Comparison of ENCODE assay signal across 18 cellular contexts in genomic region chr4:961651-962230, GRCh38. TPM values are rescaled to one million over a fixed set of nuclear protein-coding genes. Genes with fewer than 3 reads are reported as not detected.
DNase-seq lines count a peak whose midpoint lies in the region; ATAC-seq, FAIRE-seq and TF ChIP-seq lines count a peak whose summit lies in the region.
"Had no signal": no experiment of that assay in that cellular context is flagged by ENCODE, and none has a peak within 500 bp of the region (broad histone marks: within the 10 kb centered on the region; RNA-seq: fewer than 3 reads in every experiment).

No MANE protein-coding gene starts in this region.

- H3K36me3 ChIP-seq in kidney (ENCODE audit: control insufficient read depth in 1 of 2, insufficient read depth in 2 of 2, low read length in 2 of 2) (no peaks in the 10 kb centered on the region), MM.1S (replicated peaks; ENCODE audit: insufficient read depth, low read length) (no peaks in the 10 kb centered on the region)

- H3K9me2 ChIP-seq in MM.1S (replicated peaks; ENCODE audit: insufficient read depth, low read length) = no peaks in the 10 kb centered on the region

- no peak overlapping the region for H2AFZ ChIP-seq in MM.1S (ENCODE audit: low read length)

- H3K27me3 Mint-ChIP-seq in stimulated activated naive CD8-positive, alpha-beta T cell treated with anti-CD3 and anti-CD28 coated beads, Interleukin-15, amount 100 ng/mL, for 72 hours = no peaks in the 10 kb centered on the region
- H3K27me3 Mint-ChIP-seq: activated CD4-positive, alpha-beta memory T cell treated with anti-CD3 and anti-CD28 coated beads for 36 hours; activated naive CD4-positive, alpha-beta T cell treated with anti-CD3 and anti-CD28 coated beads, Interleukin-2, amount 50 U/mL, for 24 hours; dendritic cell treated with granulocyte-macrophage colony-stimulating factor and Interleukin-4, amounts not matched to agents 40 ng/mL and 50 ng/mL, for 4 days; naive thymus-derived CD4-positive, alpha-beta T cell had no signal

- no peak overlapping the region for H3K4me3 ChIP-seq in kidney (ENCODE audit: low read length in 2 of 2)
- no peak overlapping the region for H3K4me3 ChIP-seq in MM.1S (ENCODE audit: low read length)
- H3K4me3 ChIP-seq: body of pancreas, lung had no signal

- H3K79me2 ChIP-seq in MM.1S (ENCODE audit: low read length) = no peaks in the 10 kb centered on the region

- H3K27ac ChIP-seq in kidney (ENCODE audit: low read depth in 2 of 2, low read length in 2 of 2) = no peak overlapping the region
- H3K27ac ChIP-seq in MM.1S (ENCODE audit: low read length) = no peak overlapping the region
- H3K27ac ChIP-seq: body of pancreas had no signal

- H3K4me3 Mint-ChIP-seq in stimulated activated naive CD8-positive, alpha-beta T cell treated with anti-CD3 and anti-CD28 coated beads, Interleukin-15, amount 100 ng/mL, for 72 hours = no peak overlapping the region
- H3K4me3 Mint-ChIP-seq: activated CD4-positive, alpha-beta memory T cell treated with anti-CD3 and anti-CD28 coated beads for 36 hours; activated naive CD4-positive, alpha-beta T cell treated with anti-CD3 and anti-CD28 coated beads, Interleukin-2, amount 50 U/mL, for 24 hours; CD8-positive, alpha-beta T cell; dendritic cell treated with granulocyte-macrophage colony-stimulating factor and Interleukin-4, amounts not matched to agents 40 ng/mL and 50 ng/mL, for 4 days; naive thymus-derived CD4-positive, alpha-beta T cell had no signal

- no peaks in the 10 kb centered on the region for H3K9me3 ChIP-seq in kidney (ENCODE audit: control insufficient read depth in 1 of 2, low read length in 2 of 2)
- no peaks in the 10 kb centered on the region for H3K9me3 ChIP-seq in MM.1S (replicated peaks; ENCODE audit: insufficient read depth, low read length)
- H3K9me3 ChIP-seq: body of pancreas had no signal

- no peaks in the 10 kb centered on the region for H3K27me3 ChIP-seq in MM.1S (replicated peaks; ENCODE audit: insufficient read depth, low read length)
- H3K27me3 ChIP-seq: body of pancreas had no signal

- H3K9me3 Mint-ChIP-seq in stimulated activated naive CD8-positive, alpha-beta T cell treated with anti-CD3 and anti-CD28 coated beads, Interleukin-15, amount 100 ng/mL, for 72 hours = no peaks in the 10 kb centered on the region
- H3K9me3 Mint-ChIP-seq: activated CD4-positive, alpha-beta memory T cell treated with anti-CD3 and anti-CD28 coated beads for 36 hours; activated naive CD4-positive, alpha-beta T cell treated with anti-CD3 and anti-CD28 coated beads, Interleukin-2, amount 50 U/mL, for 24 hours; CD8-positive, alpha-beta T cell; dendritic cell treated with granulocyte-macrophage colony-stimulating factor and Interleukin-4, amounts not matched to agents 40 ng/mL and 50 ng/mL, for 4 days; naive thymus-derived CD4-positive, alpha-beta T cell had no signal

- no peaks in the 10 kb centered on the region for H3F3A ChIP-seq in MM.1S (ENCODE audit: insufficient read depth, low read length)

- H3K4me1 ChIP-seq in kidney (ENCODE audit: control insufficient read depth in 1 of 2, insufficient read depth in 1 of 2, low read depth in 1 of 2, low read length in 2 of 2) = no peaks in the 10 kb centered on the region
- no peaks in the 10 kb centered on the region for H3K4me1 ChIP-seq in MM.1S (ENCODE audit: low read length)
- H3K4me1 ChIP-seq: body of pancreas had no signal

- H4K20me1 ChIP-seq in MM.1S (ENCODE audit: insufficient read depth, low read length) = no peaks in the 10 kb centered on the region

- H3K9ac ChIP-seq in kidney (ENCODE audit: low read length in 2 of 2) (no peak overlapping the region), MM.1S (ENCODE audit: low read length) (no peak overlapping the region)

- no peaks in the 10 kb centered on the region for H3K4me1 Mint-ChIP-seq in stimulated activated naive CD8-positive, alpha-beta T cell treated with anti-CD3 and anti-CD28 coated beads, Interleukin-15, amount 100 ng/mL, for 72 hours
- H3K4me1 Mint-ChIP-seq: activated naive CD4-positive, alpha-beta T cell treated with anti-CD3 and anti-CD28 coated beads, Interleukin-2, amount 50 U/mL, for 24 hours; naive thymus-derived CD4-positive, alpha-beta T cell had no signal

- no peak overlapping the region for H3K27ac Mint-ChIP-seq in stimulated activated naive CD8-positive, alpha-beta T cell treated with anti-CD3 and anti-CD28 coated beads, Interleukin-15, amount 100 ng/mL, for 72 hours
- H3K27ac Mint-ChIP-seq: activated CD4-positive, alpha-beta memory T cell treated with anti-CD3 and anti-CD28 coated beads for 36 hours; activated naive CD4-positive, alpha-beta T cell treated with anti-CD3 and anti-CD28 coated beads, Interleukin-2, amount 50 U/mL, for 24 hours; CD8-positive, alpha-beta T cell; dendritic cell treated with granulocyte-macrophage colony-stimulating factor and Interleukin-4, amounts not matched to agents 40 ng/mL and 50 ng/mL, for 4 days had no signal

- intact Hi-C loops in kidney (cut with DNase I) = no loop called here

- TF ChIP-seq CTCF in kidney (IDR thresholded peaks at IDR 0.05; ENCODE audit: borderline replicate concordance, extremely low read depth, insufficient read depth) = no peak
- no peak for TF ChIP-seq CTCF in MM.1S (IDR thresholded peaks at IDR 0.05; ENCODE audit: low read length)

- DNase-seq in stimulated activated naive CD8-positive, alpha-beta T cell treated with anti-CD3 and anti-CD28 coated beads, Interleukin-15, amount 100 ng/mL, for 72 hours = no peak
- DNase-seq in stimulated activated naive CD8-positive, alpha-beta T cell treated with anti-CD3 and anti-CD28 coated beads, Interleukin-15, Interleukin-2, amounts not matched to agents 100 U/mL and 50 U/mL, for 24 hours = no peak
- DNase-seq in SW480 (ENCODE audit: low spot score) = peak; percentile 57
- DNase-seq in kidney = peak; percentile 67
- DNase-seq in stimulated activated naive CD4-positive, alpha-beta T cell treated with Interleukin-2 at 50 U/mL for 16 hours (lab: John Stamatoyannopoulos, UW) = no peak
- DNase-seq in MM.1S = no peak
- DNase-seq: activated CD4-positive, alpha-beta memory T cell treated with anti-CD3 and anti-CD28 coated beads for 36 hours; activated T-cell treated with anti-CD3 and anti-CD28 coated beads, Interleukin-2, amount 50 U/mL, for 1 hour; body of pancreas; CD8-positive, alpha-beta T cell; naive thymus-derived CD4-positive, alpha-beta T cell; NCI-H2107 had no signal

- H3K4me2 ChIP-seq in MM.1S (ENCODE audit: low read depth, low read length) = no peak overlapping the region

- FAIRE-seq in kidney (lab: Jason Lieb, UNC) = no peak

- ATAC-seq in stimulated activated naive CD8-positive, alpha-beta T cell treated with anti-CD3 and anti-CD28 coated beads, Interleukin-15, amount 100 ng/mL, for 72 hours = peak; percentile 1
- no peak for ATAC-seq in stimulated activated naive CD8-positive, alpha-beta T cell treated with anti-CD3 and anti-CD28 coated beads, Interleukin-15, Interleukin-2, amounts not matched to agents 100 U/mL and 50 U/mL, for 24 hours
- no peak for ATAC-seq in GM19452 (IDR thresholded peaks at IDR 0.05; ENCODE audit: unreplicated experiment)
- ATAC-seq in GM18858 (IDR thresholded peaks at IDR 0.05; ENCODE audit: unreplicated experiment) = no peak
- ATAC-seq: body of pancreas; CD8-positive, alpha-beta T cell; naive thymus-derived CD4-positive, alpha-beta T cell had no signal

RNA-seq across cellular contexts. Expression of gene DGKQ, which starts 11.6 kb away (rescaled TPM):
- 13.7 TPM for total RNA-seq in kidney
- 3.5 TPM for polyA plus RNA-seq in kidney (ENCODE audit: insufficient read depth, low read depth, low replicate concordance)

RNA-seq across cellular contexts. Expression of gene IDUA, which starts 25.1 kb away (rescaled TPM):
- 58.5 TPM for total RNA-seq in kidney
- 11.9 TPM for polyA plus RNA-seq in kidney (ENCODE audit: insufficient read depth, low read depth, low replicate concordance)

RNA-seq across cellular contexts. Expression of gene TMEM175, which starts 29.5 kb away (rescaled TPM):
- total RNA-seq in kidney = 31.1 TPM
- 26.0 TPM for polyA plus RNA-seq in kidney (ENCODE audit: insufficient read depth, low read depth, low replicate concordance)

RNA-seq across cellular contexts. Expression of gene GAK, which starts 29.6 kb away (rescaled TPM):
- total RNA-seq in kidney = 124 TPM
- polyA plus RNA-seq in kidney (ENCODE audit: insufficient read depth, low read depth, low replicate concordance) = 92.0 TPM

RNA-seq across cellular contexts. Expression of gene SLC26A1, which starts 31.5 kb away (rescaled TPM):
- total RNA-seq in kidney = 2.9 TPM
- polyA plus RNA-seq in kidney (ENCODE audit: insufficient read depth, low read depth, low replicate concordance) = 10.2 TPM
- total RNA-seq: activated CD4-positive, alpha-beta memory T cell treated with anti-CD3 and anti-CD28 coated beads for 36 hours; RPMI7951 had no signal

Comparison
In these comparisons a context has a peak if more than half of its experiments do, and no peak if none do; other contexts are left out.
1. DNase-seq: peak in SW480 (single experiment) and kidney (single experiment); none in stimulated activated naive CD8-positive, alpha-beta T cell treated with anti-CD3 and anti-CD28 coated beads, Interleukin-15, amount 100 ng/mL, for 72 hours (0 of 2), stimulated activated naive CD8-positive, alpha-beta T cell treated with anti-CD3 and anti-CD28 coated beads, Interleukin-15, Interleukin-2, amounts not matched to agents 100 U/mL and 50 U/mL, for 24 hours (single experiment), stimulated activated naive CD4-positive, alpha-beta T cell treated with Interleukin-2 at 50 U/mL for 16 hours (single experiment) and MM.1S (single experiment).